Comparison of ENCODE assay signal across 9 cellular contexts in genomic region chr1:21308330-21308729, GRCh38. TPM values are rescaled to one million over a fixed set of nuclear protein-coding genes. Genes with fewer than 3 reads are reported as not detected.
A peak's percentile ranks its signal among the peaks of the same experiment; 100 is the strongest.
DNase-seq lines count a peak whose midpoint lies in the region; ATAC-seq and TF ChIP-seq lines count a peak whose summit lies in the region.
"Had no signal": no experiment of that assay in that cellular context is flagged by ENCODE, and none has a peak within 500 bp of the region (broad histone marks: within the 10 kb centered on the region; RNA-seq: fewer than 3 reads in every experiment).

No MANE protein-coding gene starts in this region.

- WGBS in testis, 2 donors = 31 to 55% methylated on average over 5 of the region's 5 CpGs

- H3K4me3 ChIP-seq in testis = no peak overlapping the region
- no peak overlapping the region for H3K4me3 ChIP-seq in gastrocnemius medialis

- H3K9me3 Mint-ChIP-seq in activated naive CD4-positive, alpha-beta T cell treated with anti-CD3 and anti-CD28 coated beads, Interleukin-2, amount 50 U/mL, for 72 hours = no peaks in the 10 kb centered on the region
- no peaks in the 10 kb centered on the region for H3K9me3 Mint-ChIP-seq in activated naive CD8-positive, alpha-beta T cell (ENCODE audit: low read depth)

- no peak for DNase-seq in activated naive CD4-positive, alpha-beta T cell treated with anti-CD3 and anti-CD28 coated beads, Interleukin-2, amount 50 U/mL, for 72 hours (ENCODE audit: low spot score in 2 of 2)
- no peak for DNase-seq in activated naive CD4-positive, alpha-beta T cell treated with anti-CD3 and anti-CD28 coated beads, Interleukin-2, amount 50 U/mL, for 16 hours
- DNase-seq in testis = no peak
- no peak for DNase-seq in COLO668 (lab: John Stamatoyannopoulos, UW; ENCODE audit: unreplicated experiment)
- DNase-seq in gastrocnemius medialis = no peak
- DNase-seq: hippocampal formation had no signal

- H3K4me1 Mint-ChIP-seq in activated naive CD8-positive, alpha-beta T cell (ENCODE audit: low read depth) = peaks cover 56% of the 10 kb centered on the region

- no peaks in the 10 kb centered on the region for H3K27me3 Mint-ChIP-seq in activated naive CD8-positive, alpha-beta T cell

- intact Hi-C loops in testis (cut with DNase I; ENCODE audit: low total_unique reads) (no loop called here), gastrocnemius medialis (cut with DNase I; ENCODE audit: low total_unique reads) (no loop called here)

- no peak for ATAC-seq in activated naive CD4-positive, alpha-beta T cell treated with anti-CD3 and anti-CD28 coated beads, Interleukin-2, amount 50 U/mL, for 72 hours
- ATAC-seq in GM18873 (IDR thresholded peaks at IDR 0.05; ENCODE audit: low FRiP score, unreplicated experiment) = no peak
- ATAC-seq in gastrocnemius medialis = no peak

- no peak for TF ChIP-seq CTCF in testis (IDR thresholded peaks at IDR 0.05)
- no peak for TF ChIP-seq CTCF in gastrocnemius medialis (IDR thresholded peaks at IDR 0.05 in 4 of 5, conservative IDR thresholded peaks at IDR 0.05 in 1 of 5)

- no peaks in the 10 kb centered on the region for H3K36me3 ChIP-seq in testis (ENCODE audit: low read depth, missing control alignments)
- H3K36me3 ChIP-seq in gastrocnemius medialis = no peaks in the 10 kb centered on the region

- in situ Hi-C loops in gastrocnemius medialis (cut with MboI; ENCODE audit: low sequenced_read_pairs in 4 of 4) = no loop called here

- TF ChIP-seq POLR2A in testis (IDR thresholded peaks at IDR 0.05) = no peak
- TF ChIP-seq POLR2A in gastrocnemius medialis (IDR thresholded peaks at IDR 0.05) = no peak

- peak overlapping the region; percentile 22 to 77 for H3K27ac Mint-ChIP-seq in activated naive CD4-positive, alpha-beta T cell treated with anti-CD3 and anti-CD28 coated beads, Interleukin-2, amount 50 U/mL, for 72 hours
- peak overlapping the region; percentile 62 for H3K27ac Mint-ChIP-seq in activated naive CD8-positive, alpha-beta T cell

- H3K36me3 Mint-ChIP-seq in activated naive CD4-positive, alpha-beta T cell treated with anti-CD3 and anti-CD28 coated beads, Interleukin-2, amount 50 U/mL, for 72 hours = peaks cover 9 to 10% of the 10 kb centered on the region in 2 donors
- no peaks in the 10 kb centered on the region for H3K36me3 Mint-ChIP-seq in activated naive CD8-positive, alpha-beta T cell

- H3K27me3 ChIP-seq in layer of hippocampus (ENCODE audit: control insufficient read depth, insufficient read depth, low read length) = no peaks in the 10 kb centered on the region
- no peaks in the 10 kb centered on the region for H3K27me3 ChIP-seq in testis
- no peaks in the 10 kb centered on the region for H3K27me3 ChIP-seq in gastrocnemius medialis

- H3K4me1 ChIP-seq in testis (peaks cover 69% of the 10 kb centered on the region), gastrocnemius medialis (no peaks in the 10 kb centered on the region)

- H3K9me3 ChIP-seq in testis = no peaks in the 10 kb centered on the region
- no peaks in the 10 kb centered on the region for H3K9me3 ChIP-seq in gastrocnemius medialis

- peak overlapping the region; percentile 42 for H3K27ac ChIP-seq in layer of hippocampus (ENCODE audit: low read depth, low read length)
- H3K27ac ChIP-seq in testis = peak overlapping the region; percentile 56 to 83
- H3K27ac ChIP-seq in gastrocnemius medialis = peak overlapping the region in 1 of 4 donors; percentile 19

- no peak overlapping the region for H3K4me3 Mint-ChIP-seq in activated naive CD8-positive, alpha-beta T cell

RNA-seq across cellular contexts. Expression of gene ECE1, which starts 18.1 kb away (rescaled TPM):
- total RNA-seq in activated naive CD4-positive, alpha-beta T cell treated with anti-CD3 and anti-CD28 coated beads, Interleukin-2, amount 50 U/mL, for 72 hours = 100 to 1,000 TPM; 111 to 118 TPM
- total RNA-seq in testis (100 to 1,000 TPM in 1 of 2 donors, 10 to 100 TPM in 1; 96.4 to 101 TPM), gastrocnemius medialis (10 to 100 TPM; 17.1 to 39.9 (median 26.7) TPM)
- 66.1 TPM for polyA plus RNA-seq in testis (ENCODE audit: insufficient read depth, low read depth, low replicate concordance)
